8 cellular contexts compared by ENCODE assay signal in the genomic region with DNA sequence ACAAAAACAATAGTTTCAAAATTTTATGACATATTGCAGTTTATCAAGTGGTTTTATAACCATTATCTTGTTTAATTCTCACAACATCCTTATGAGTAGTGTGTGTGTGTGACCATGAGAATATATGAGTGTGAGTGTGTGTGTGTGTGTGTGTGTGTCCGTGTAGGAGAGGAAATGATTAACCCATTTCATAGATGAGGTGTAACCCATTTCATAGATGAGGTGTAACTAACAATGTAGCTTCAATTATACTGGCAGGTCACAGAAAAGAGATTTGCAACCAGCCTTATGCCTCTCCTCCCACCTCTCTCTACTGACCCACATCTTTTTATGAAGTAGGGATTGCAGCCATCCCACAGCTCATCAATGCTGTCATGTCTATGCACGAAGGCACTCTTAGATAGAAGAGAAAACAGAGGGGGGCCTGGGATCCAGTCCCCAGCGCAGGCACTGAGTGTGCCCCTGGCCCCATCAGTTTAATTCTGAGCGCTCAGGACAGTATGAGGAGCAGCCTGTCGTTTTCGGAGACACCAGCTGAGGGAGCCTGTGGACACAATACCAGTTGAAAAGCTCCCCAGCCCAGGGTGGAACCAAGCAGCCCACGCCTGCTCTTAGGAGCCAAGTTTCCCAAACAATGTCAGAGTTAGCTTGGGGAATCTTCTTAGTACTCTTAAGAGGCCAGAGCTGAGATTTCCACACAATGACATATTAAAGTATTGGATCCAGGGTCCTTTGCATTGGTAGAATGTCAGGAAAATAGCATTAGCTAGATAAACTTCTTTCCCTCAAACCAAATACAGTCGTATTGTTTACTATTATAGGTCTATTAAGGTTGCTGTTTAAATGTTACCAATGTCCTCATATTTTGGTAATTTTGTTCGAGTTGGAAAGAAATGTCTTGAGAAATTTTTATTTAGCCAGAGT.
DNase-seq lines count a peak whose midpoint lies in the region; ATAC-seq, FAIRE-seq and TF ChIP-seq lines count a peak whose summit lies in the region.

No MANE protein-coding gene starts in this region.

- peaks cover 62% of the 10 kb centered on the region for H3K4me1 ChIP-seq in ACC112 (ENCODE audit: control insufficient read depth, insufficient read depth, low read length, unreplicated experiment)

- DNase-seq in GM12892 (ENCODE audit: insufficient read length): peak; percentile 10
- DNase-seq in NCI-H1092 (lab: John Stamatoyannopoulos, UW): peak; percentile 61
- DNase-seq in activated CD4-positive, alpha-beta T cell treated with anti-CD3 and anti-CD28 coated beads, Interleukin-2, amount 50 U/mL, for 1 hour: peak; percentile 3
- DNase-seq in fibroblast of villous mesenchyme (ENCODE audit: low read depth): peak; percentile 86
- peak; percentile 14 for DNase-seq in occipital lobe (lab: John Stamatoyannopoulos, UW)
- DNase-seq in middle frontal gyrus (ENCODE audit: extremely low spot score, low spot score): no peak

- H3K79me2 ChIP-seq in ACC112 (ENCODE audit: control insufficient read depth, insufficient read depth, low read length, unreplicated experiment): no peaks in the 10 kb centered on the region

- ATAC-seq in HG02678 (IDR thresholded peaks at IDR 0.05; ENCODE audit: unreplicated experiment): peak; percentile 90

- H2AFZ ChIP-seq in ACC112 (ENCODE audit: low read length, unreplicated experiment): peak overlapping the region; percentile 84

- H3K27me3 ChIP-seq in ACC112 (ENCODE audit: insufficient read depth, low read length): no peaks in the 10 kb centered on the region

- H3K27ac ChIP-seq in ACC112 (ENCODE audit: low read depth, low read length): peak overlapping the region; percentile 80

- peak; percentile 57 for FAIRE-seq in GM12892 (lab: Jason Lieb, UNC)

- H3K36me3 ChIP-seq in ACC112 (ENCODE audit: insufficient read depth, low read length): no peaks in the 10 kb centered on the region

- TF ChIP-seq POLR2A in GM12892 (IDR thresholded peaks at IDR 0.05; ENCODE audit: low read depth, low read length): no peak

- no peak overlapping the region for H3K4me3 ChIP-seq in ACC112 (ENCODE audit: low read depth, low read length)
- no peak overlapping the region for H3K4me3 ChIP-seq in fibroblast of villous mesenchyme (ENCODE audit: low read depth, low read length)

- peak; percentile 93 for TF ChIP-seq CTCF in fibroblast of villous mesenchyme (IDR thresholded peaks at IDR 0.05; ENCODE audit: insufficient read depth, low read depth, low read length)
